In the genomic region with DNA sequence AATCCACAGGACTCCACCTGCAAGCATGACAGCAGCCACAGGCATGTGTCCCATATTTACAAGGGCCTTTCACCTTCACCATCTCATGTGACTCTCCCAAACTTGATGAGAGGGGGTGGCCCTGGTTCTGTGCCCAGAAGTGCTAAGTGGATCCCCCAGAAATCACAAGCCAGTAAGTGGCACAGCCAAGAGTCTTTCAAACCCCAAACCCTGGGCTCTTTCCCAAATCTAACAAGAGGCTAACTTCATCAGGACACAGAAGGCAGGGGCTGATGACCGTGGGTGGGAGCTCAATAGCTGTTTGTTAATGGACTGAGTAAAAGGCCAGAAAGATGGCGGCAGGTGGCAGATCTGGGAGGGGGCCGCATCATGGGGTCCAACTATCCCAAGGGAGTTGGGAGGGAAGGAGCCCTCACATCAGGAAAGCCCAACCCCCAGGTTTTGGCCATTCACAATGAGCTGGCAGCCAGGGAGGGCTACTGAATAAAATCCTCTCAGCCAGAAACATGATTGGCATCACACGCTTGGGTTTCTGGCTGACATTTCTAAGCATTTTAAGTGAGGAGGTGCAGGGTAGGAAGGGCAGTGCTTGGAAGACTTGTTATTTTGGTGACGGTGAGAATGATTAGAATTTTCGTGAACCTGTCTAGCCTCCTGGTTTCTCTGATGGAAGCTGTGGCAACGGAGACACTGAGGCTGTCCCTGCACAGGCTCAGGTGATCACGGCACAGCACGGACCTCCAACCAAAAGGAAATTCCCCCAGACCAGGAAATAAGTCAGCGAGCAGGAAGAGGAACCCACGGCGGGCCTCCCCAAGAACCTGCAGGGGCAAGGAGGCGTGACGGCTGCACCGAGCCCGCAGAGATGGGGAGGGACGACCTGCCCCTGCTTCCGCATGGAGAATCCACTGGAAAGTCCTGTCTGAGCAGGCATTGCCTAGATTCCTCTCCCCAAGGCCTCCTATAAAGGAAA, we compare ENCODE assay signal across 10 cellular contexts.
DNase-seq lines count a peak whose midpoint lies in the region; ATAC-seq and TF ChIP-seq lines count a peak whose summit lies in the region.
"Had no signal": no experiment of that assay in that cellular context is flagged by ENCODE, and none has a peak within 500 bp of the region (broad histone marks: within the 10 kb centered on the region; RNA-seq: fewer than 3 reads in every experiment).

No MANE protein-coding gene starts in this region.

- H3K4me1 ChIP-seq in OCI-LY3 (ENCODE audit: low read length), result peaks cover 81% of the 10 kb centered on the region

- 0 out of 2 replicates have a peak, but pooled peaks cover 3% of the 10 kb centered on the region for H3K9me3 ChIP-seq in OCI-LY3 (ENCODE audit: insufficient read depth, low read length)

- TF ChIP-seq CTCF in OCI-LY3 (IDR thresholded peaks at IDR 0.05; ENCODE audit: low read depth, low read length), result no peak

- no peaks in the 10 kb centered on the region for H3K27me3 ChIP-seq in OCI-LY3 (ENCODE audit: low read depth, low read length)

- DNase-seq in stimulated activated CD4-positive, alpha-beta T cell treated with anti-CD3 and anti-CD28 coated beads, Interleukin-15, amount 100 ng/mL, for 24 hours, result peak; percentile 57
- no peak for DNase-seq in stimulated activated CD4-positive, alpha-beta T cell treated with anti-CD3 and anti-CD28 coated beads, Interleukin-12 subunit alpha, Interleukin-12 subunit beta, amount 100 ng/mL, for 4 hours
- DNase-seq in glomerular visceral epithelial cell (ENCODE audit: extremely low spot score) (peak; percentile 52), NCI-H748 (lab: John Stamatoyannopoulos, UW; ENCODE audit: unreplicated experiment) (no peak), NCI-H187 (lab: John Stamatoyannopoulos, UW) (no peak), activated gamma-delta T cell treated with Interleukin-2 at 50 U/mL for 16 hours (no peak)
- DNase-seq: IMR-90 had no signal

- H3K79me2 ChIP-seq in OCI-LY3 (ENCODE audit: low read length), result peaks cover 85% of the 10 kb centered on the region

- no peak for ATAC-seq in HG03135 (IDR thresholded peaks at IDR 0.05; ENCODE audit: unreplicated experiment)

- H3K36me3 ChIP-seq in OCI-LY3 (replicated peaks; ENCODE audit: low read depth, low read length), result peaks cover 79% of the 10 kb centered on the region

- peak overlapping the region; percentile 31 for H3K4me3 ChIP-seq in OCI-LY3 (ENCODE audit: low read length)

- H4K20me1 ChIP-seq in OCI-LY3 (ENCODE audit: insufficient read depth, low read length), result peaks cover 58% of the 10 kb centered on the region

- H3K9ac ChIP-seq in OCI-LY3 (ENCODE audit: low read length), result peak overlapping the region; percentile 24

- peak overlapping the region; percentile 58 for H3K4me2 ChIP-seq in OCI-LY3 (ENCODE audit: low read length)

- H2AFZ ChIP-seq in OCI-LY3 (ENCODE audit: low read depth, low read length), result no peak overlapping the region

- peak overlapping the region; percentile 63 for H3K27ac ChIP-seq in OCI-LY3 (ENCODE audit: low read length)
- H3K27ac ChIP-seq: C4-2B had no signal

Comparison
In these comparisons a context has a peak if more than half of its experiments do, and no peak if none do; other contexts are left out.
1. DNase-seq: peak in stimulated activated CD4-positive, alpha-beta T cell treated with anti-CD3 and anti-CD28 coated beads, Interleukin-15, amount 100 ng/mL, for 24 hours (single experiment) and glomerular visceral epithelial cell (single experiment); none in stimulated activated CD4-positive, alpha-beta T cell treated with anti-CD3 and anti-CD28 coated beads, Interleukin-12 subunit alpha, Interleukin-12 subunit beta, amount 100 ng/mL, for 4 hours (single experiment), NCI-H748 (single experiment), NCI-H187 (0 of 2) and activated gamma-delta T cell treated with Interleukin-2 at 50 U/mL for 16 hours (single experiment).